Comparison of ENCODE assay signal across 11 cellular contexts in the genomic region with DNA sequence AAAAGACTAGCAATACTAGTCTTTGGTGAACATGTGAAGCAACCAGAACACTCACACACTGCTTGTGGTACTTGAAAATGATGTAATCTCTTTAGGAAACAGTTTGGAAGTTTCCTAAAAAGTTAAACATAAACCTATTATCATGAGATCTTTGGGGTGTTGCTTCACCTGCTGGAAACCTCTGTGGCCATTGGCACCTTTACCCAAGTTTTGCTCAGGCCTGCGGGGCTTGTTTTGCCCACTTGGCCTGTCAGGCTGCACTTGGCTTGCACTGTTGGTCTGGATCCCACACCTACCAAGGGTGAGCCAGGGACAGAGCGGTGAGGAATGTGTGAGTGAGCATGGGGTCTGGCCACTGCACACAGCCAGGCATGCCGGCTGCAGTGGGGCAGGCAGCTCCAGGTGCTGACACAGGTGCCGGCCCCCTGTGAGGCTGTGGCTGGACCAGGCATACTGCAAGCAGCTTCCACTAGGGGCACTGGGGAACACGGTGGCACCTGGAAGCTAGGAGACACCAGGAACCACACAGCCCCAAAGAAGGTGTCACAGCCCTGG. TPM values are rescaled to one million over a fixed set of nuclear protein-coding genes. Genes with fewer than 3 reads are reported as not detected.
DNase-seq lines count a peak whose midpoint lies in the region; ATAC-seq and TF ChIP-seq lines count a peak whose summit lies in the region.
"Had no signal": no experiment of that assay in that cellular context is flagged by ENCODE, and none has a peak within 500 bp of the region (broad histone marks: within the 10 kb centered on the region; RNA-seq: fewer than 3 reads in every experiment).

No MANE protein-coding gene starts in this region.

- H3K36me3 ChIP-seq in MG63: no peaks in the 10 kb centered on the region

- H3K27ac ChIP-seq in VCaP: no peak overlapping the region

- H3K9me3 ChIP-seq in MG63: 0 out of 2 replicates have a peak, but pooled peaks cover 1% of the 10 kb centered on the region

- no peak overlapping the region for H3K4me3 ChIP-seq in MG63

- TF ChIP-seq CTCF in VCaP (conservative IDR thresholded peaks at IDR 0.05): 0 out of 2 replicates have a peak, but pooled peaks have one; percentile 11

- no peaks in the 10 kb centered on the region for H3K27me3 ChIP-seq in MG63

- peak; percentile 36 for DNase-seq in NCI-H748 (lab: John Stamatoyannopoulos, UW; ENCODE audit: unreplicated experiment)
- no peak for DNase-seq in NCI-H748 treated with DMSO at 0.1 percent for 48 hours (lab: John Stamatoyannopoulos, UW)
- peak; percentile 44 for DNase-seq in left ventricle myocardium superior
- no peak for DNase-seq in stimulated activated naive CD8-positive, alpha-beta T cell treated with anti-CD3 and anti-CD28 coated beads, Interleukin-15, Interleukin-2, amounts not matched to agents 100 U/mL and 50 U/mL, for 24 hours
- DNase-seq in stimulated activated naive CD4-positive, alpha-beta T cell treated with Interleukin-2 at 50 U/mL for 16 hours (lab: John Stamatoyannopoulos, UW): no peak
- DNase-seq in MG63: no peak
- DNase-seq: ACHN, aorta, NCI-H1105 had no signal

- ATAC-seq in left ventricle myocardium superior (peak; percentile 67), HG02938 (IDR thresholded peaks at IDR 0.05; ENCODE audit: unreplicated experiment) (no peak)
- peak; percentile 23 for ATAC-seq in stimulated activated naive CD8-positive, alpha-beta T cell treated with anti-CD3 and anti-CD28 coated beads, Interleukin-15, Interleukin-2, amounts not matched to agents 100 U/mL and 50 U/mL, for 24 hours

- intact Hi-C loops in left ventricle myocardium superior (cut with micrococcal nuclease): no loop called here

RNA-seq across cellular contexts. Expression of a gene that starts 14.4 kb away (rescaled TPM):
- 23.6 TPM for total RNA-seq in left ventricle myocardium superior
- total RNA-seq in MG63 (2014; rRNA removed; shearing (Covaris generic); ENCODE audit: low replicate concordance): 1.2 and 1.5 TPM in 2 replicates

Comparison
In these comparisons a context has a peak if more than half of its experiments do, and no peak if none do; other contexts are left out.
1. DNase-seq: peak in NCI-H748 (single experiment) and left ventricle myocardium superior (single experiment); none in NCI-H748 treated with DMSO at 0.1 percent for 48 hours (single experiment), stimulated activated naive CD8-positive, alpha-beta T cell treated with anti-CD3 and anti-CD28 coated beads, Interleukin-15, Interleukin-2, amounts not matched to agents 100 U/mL and 50 U/mL, for 24 hours (single experiment), stimulated activated naive CD4-positive, alpha-beta T cell treated with Interleukin-2 at 50 U/mL for 16 hours (single experiment) and MG63 (single experiment).